ENCODE assay signal across 13 cellular contexts in the genomic region with DNA sequence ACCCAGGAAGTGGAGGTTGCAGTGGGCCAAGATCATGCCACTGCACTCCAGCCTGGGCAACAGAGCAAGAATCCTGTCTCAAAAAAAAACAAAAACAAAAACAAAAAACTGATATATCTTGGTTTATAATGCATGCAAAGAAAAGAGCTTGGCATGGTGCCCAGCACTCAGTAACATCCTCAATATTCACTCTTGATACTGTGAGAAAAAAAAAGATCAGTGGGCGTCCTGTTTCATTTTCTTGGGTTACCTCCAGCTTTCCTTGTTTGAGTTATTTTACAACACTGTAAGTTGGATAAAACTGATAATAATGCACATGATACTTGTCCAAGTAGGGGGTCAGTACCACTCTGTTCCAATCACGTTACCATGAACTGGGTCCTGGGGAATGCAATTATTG. TPM values are rescaled to one million over a fixed set of nuclear protein-coding genes. Genes with fewer than 3 reads are reported as not detected.
DNase-seq lines count a peak whose midpoint lies in the region; ATAC-seq, FAIRE-seq and TF ChIP-seq lines count a peak whose summit lies in the region.
"Had no signal": no experiment of that assay in that cellular context is flagged by ENCODE, and none has a peak within 500 bp of the region (broad histone marks: within the 10 kb centered on the region; RNA-seq: fewer than 3 reads in every experiment).

No MANE protein-coding gene starts in this region.

- TF ChIP-seq EP300 in SK-N-SH (IDR thresholded peaks at IDR 0.05; ENCODE audit: borderline replicate concordance in 1 of 2, low read depth in 1 of 2, low read length in 1 of 2), result no peak
- no peak for TF ChIP-seq EP300 in K562 (IDR thresholded peaks at IDR 0.05; ENCODE audit: low read length)

- H3K4ac ChIP-seq in neuronal stem cell (ENCODE audit: low read length), result no peak overlapping the region

- H3K18ac ChIP-seq in neuronal stem cell (ENCODE audit: low read length), result no peak overlapping the region

- no peaks in the 10 kb centered on the region for H3F3A ChIP-seq in SK-N-SH (replicated peaks; ENCODE audit: insufficient read depth)

- H4K8ac ChIP-seq in neuronal stem cell (ENCODE audit: low read depth, low read length), result no peak overlapping the region

- no peak overlapping the region for H2BK5ac ChIP-seq in neuronal stem cell (ENCODE audit: low read length)

- H3K9me1 ChIP-seq in K562 (ENCODE audit: control insufficient read depth, insufficient read depth, low read length), result no peaks in the 10 kb centered on the region

- H3K9ac ChIP-seq in SK-N-SH (no peak overlapping the region), K562 (ENCODE audit: insufficient read depth in 1 of 2, low read depth in 2 of 2, low read length in 2 of 2) (peak overlapping the region in 1 of 2 experiments; percentile 9; a peak in 1 of 4 replicates), neuronal stem cell (ENCODE audit: low read depth, low read length, poor library complexity) (no peak overlapping the region)

- CTCF ChIA-PET in SK-N-SH (lab: Yijun Ruan, JAX) (interaction anchor here (0.6 to 7.1 kb wide), 33 partner anchors 8 to 264 kb away, joined by 3 to 73 read pairs (median 6); a partner anchor contains a TSS), K562 (lab: Yijun Ruan, JAX; ENCODE audit: low intra/inter-chr PET ratio) (interaction anchor here (1.1 to 2.1 kb wide), 3 partner anchors 65 to 196 kb away, joined by 4 to 15 read pairs (median 14); no protein-coding TSS in a partner anchor)

- no peak for FAIRE-seq in K562 (lab: Jason Lieb, UNC)
- FAIRE-seq: D721Med, HTR-8/SVneo had no signal

- no peak overlapping the region for H3K27ac ChIP-seq in SK-N-SH (ENCODE audit: low read depth in 2 of 2, low read length in 1 of 2)
- no peak overlapping the region for H3K27ac ChIP-seq in K562 (ENCODE audit: extremely low read depth, low read depth, low read length)
- H3K27ac ChIP-seq in neuronal stem cell (replicated peaks; ENCODE audit: low read length), result no peak overlapping the region
- no peak overlapping the region for H3K27ac ChIP-seq in ascending aorta

- H2BK120ac ChIP-seq in neuronal stem cell (ENCODE audit: low read depth, low read length), result no peak overlapping the region

- TF ChIP-seq RAD21 in SK-N-SH (IDR thresholded peaks at IDR 0.05; ENCODE audit: low read length) (no peak), K562 (CRISPR knock-in tag; conservative IDR thresholded peaks at IDR 0.05 in 1 of 2, IDR thresholded peaks at IDR 0.05 in 1 of 2) (no peak)

- H3K36me3 ChIP-seq in SK-N-SH (replicated peaks in 1 of 2; ENCODE audit: control insufficient read depth in 1 of 2, insufficient read depth in 2 of 2, low read length in 1 of 2) (no peaks in the 10 kb centered on the region), K562 (ENCODE audit: control insufficient read depth, insufficient read depth, low read length) (no peaks in the 10 kb centered on the region), neuronal stem cell (replicated peaks in 1 of 2; ENCODE audit: control insufficient read depth in 2 of 2, insufficient read depth in 2 of 2, low read length in 2 of 2) (no peaks in the 10 kb centered on the region), ascending aorta (peaks cover 3% of the 10 kb centered on the region in 2 donors)

- in situ Hi-C loops in K562 (cut with MboI), result loop anchor here (5.0 kb wide), 2 partner anchors 66 to 196 kb away; no protein-coding TSS in a partner anchor

- no peak overlapping the region for H2AK5ac ChIP-seq in neuronal stem cell (ENCODE audit: low read depth, low read length)

- no peaks in the 10 kb centered on the region for H3K9me2 ChIP-seq in SK-N-SH

- H2AFZ ChIP-seq in SK-N-SH (ENCODE audit: low read depth) (peak overlapping the region; percentile 70; the same call in 1 of the 2 replicates), K562 (ENCODE audit: low read depth, low read length) (no peak overlapping the region), neuronal stem cell (ENCODE audit: low read length) (peak overlapping the region; percentile 85)

- H3K79me2 ChIP-seq in SK-N-SH (ENCODE audit: insufficient read depth) (no peaks in the 10 kb centered on the region), K562 (ENCODE audit: control insufficient read depth, insufficient read depth, low read length) (no peaks in the 10 kb centered on the region)

- H3K23ac ChIP-seq in neuronal stem cell (ENCODE audit: low read depth, low read length, poor library complexity), result no peak overlapping the region

- no peak overlapping the region for H2BK15ac ChIP-seq in neuronal stem cell (ENCODE audit: low read length)

- POLR2A ChIA-PET in SK-N-SH (lab: Yijun Ruan, JAX), result interaction anchor here (0.7 kb wide), 1 partner anchor 46 kb away, joined by 4 read pairs; no protein-coding TSS in a partner anchor
- POLR2A ChIA-PET in K562 (lab: Yijun Ruan, JAX), result interaction anchor here (0.6 to 0.9 kb wide), 3 partner anchors 16 to 226 kb away, joined by 3 read pairs; a partner anchor contains a TSS

- no peaks in the 10 kb centered on the region for H3K79me1 ChIP-seq in neuronal stem cell (ENCODE audit: low read depth, low read length)

- H3K9me3 ChIP-seq in SK-N-SH, result no peaks in the 10 kb centered on the region
- H3K9me3 ChIP-seq in K562 (replicated peaks; ENCODE audit: control insufficient read depth, insufficient read depth, low read depth, low read length), result no peaks in the 10 kb centered on the region
- H3K9me3 ChIP-seq in neuronal stem cell (replicated peaks in 1 of 2; ENCODE audit: control insufficient read depth in 2 of 2, insufficient read depth in 1 of 2, low read depth in 1 of 2, low read length in 2 of 2), result no peaks in the 10 kb centered on the region
- H3K9me3 ChIP-seq in ascending aorta, result no peaks in the 10 kb centered on the region

- H3K4me3 ChIP-seq in SK-N-SH (ENCODE audit: low read depth in 2 of 2, low read length in 1 of 2) (no peak overlapping the region), K562 (no peak overlapping the region), neuronal stem cell (ENCODE audit: low read length in 2 of 2) (no peak overlapping the region), ascending aorta (no peak overlapping the region)

- no peak overlapping the region for H4K91ac ChIP-seq in neuronal stem cell (ENCODE audit: low read depth, low read length, poor library complexity)

- 89% methylated on average over 2 of the region's 2 CpGs for WGBS in SK-N-SH (ENCODE audit: low lambda C conversion rate)
- WGBS in K562 (ENCODE audit: insufficient coverage, low coverage, missing lambda C conversion rate), result 44% methylated on average over 2 of the region's 2 CpGs
- no CpG with 5 or more reads among the region's 2 CpGs for WGBS in neuronal stem cell (ENCODE audit: extremely low coverage in 2 of 2, insufficient read length in 2 of 2, insufficient replicate concordance in 1 of 2), 2 donors

- H3K4me2 ChIP-seq in SK-N-SH (no peak overlapping the region), K562 (ENCODE audit: insufficient read depth, low read length) (no peak overlapping the region), neuronal stem cell (ENCODE audit: insufficient read depth, low read length, poor library complexity, severe bottlenecking) (no peak overlapping the region)

- no peak for ATAC-seq in SK-N-SH treated with all-trans-retinoic acid at 6 μM for 48 hours
- ATAC-seq in K562, result no peak
- no peak for ATAC-seq in GM19452 (IDR thresholded peaks at IDR 0.05; ENCODE audit: unreplicated experiment)

- TF ChIP-seq POLR2A in K562 (conservative IDR thresholded peaks at IDR 0.05), result no peak

- no peaks in the 10 kb centered on the region for H4K20me1 ChIP-seq in SK-N-SH (ENCODE audit: insufficient read depth)
- H4K20me1 ChIP-seq in K562 (replicated peaks; ENCODE audit: control insufficient read depth, insufficient read depth, low read length), result no peaks in the 10 kb centered on the region

- no peaks in the 10 kb centered on the region for H3K27me3 ChIP-seq in SK-N-SH (ENCODE audit: insufficient read depth)
- H3K27me3 ChIP-seq in K562 (ENCODE audit: control insufficient read depth in 2 of 2, insufficient read depth in 2 of 2, low read length in 2 of 2), result no peaks in the 10 kb centered on the region; a peak in 1 of 5 replicates
- no peaks in the 10 kb centered on the region for H3K27me3 ChIP-seq in neuronal stem cell (ENCODE audit: control insufficient read depth in 3 of 3, insufficient read depth in 3 of 3, low read depth in 1 of 3, low read length in 3 of 3)
- no peaks in the 10 kb centered on the region for H3K27me3 ChIP-seq in ascending aorta

- no TSS peak for BruUV-seq in K562 (replicated peaks; lab: Mats Ljungman, UMichigan)

- TF ChIP-seq CTCF in SK-N-SH (IDR thresholded peaks at IDR 0.05) (no peak), K562 (IDR thresholded peaks at IDR 0.05 in 2 of 3, conservative IDR thresholded peaks at IDR 0.05 in 1 of 3; ENCODE audit: insufficient read depth in 2 of 3, low read depth in 1 of 3, low read length in 3 of 3) (no peak), ascending aorta (IDR thresholded peaks at IDR 0.05) (no peak)

- H3K14ac ChIP-seq in neuronal stem cell (ENCODE audit: low read length), result no peak overlapping the region

- DNase-seq in SK-N-SH, result no peak
- peak; percentile 35 for DNase-seq in NAMALWA (ENCODE audit: low spot score)
- DNase-seq in K562 (ENCODE audit: extremely low read depth in 1 of 4, low spot score in 3 of 4), result no peak
- DNase-seq in neuronal stem cell (ENCODE audit: low spot score), result no peak
- DNase-seq in activated CD8-positive, alpha-beta memory T cell treated with anti-CD3 and anti-CD28 coated beads, Interleukin-2, amount 50 U/mL, for 4 hours, result no peak
- DNase-seq in ascending aorta (ENCODE audit: low spot score in 2 of 2), result no peak
- DNase-seq: GOT3 had no signal

- intact Hi-C loops in K562 (cut with micrococcal nuclease), result loop anchor here (1.0 kb wide), 2 partner anchors 65 to 195 kb away; no protein-coding TSS in a partner anchor
- intact Hi-C loops in ascending aorta (cut with DNase I), result loop anchor here (1.0 kb wide), 2 partner anchors 65 to 76 kb away; no protein-coding TSS in a partner anchor

- H3K4me1 ChIP-seq in SK-N-SH (ENCODE audit: control insufficient read depth in 1 of 2, insufficient read depth in 2 of 2, low read depth in 1 of 2, low read length in 1 of 2), result no peaks in the 10 kb centered on the region; a peak in 1 of 4 replicates
- H3K4me1 ChIP-seq in K562 (replicated peaks in 1 of 2; ENCODE audit: control insufficient read depth in 2 of 2, insufficient read depth in 2 of 2, low read length in 2 of 2), result peaks cover 4 to 10% of the 10 kb centered on the region in 2 experiments; a peak in 4 of 5 replicates
- no peaks in the 10 kb centered on the region for H3K4me1 ChIP-seq in neuronal stem cell (ENCODE audit: control insufficient read depth in 2 of 2, insufficient read depth in 1 of 2, low read depth in 1 of 2, low read length in 2 of 2)
- peaks cover 0 to 7% of the 10 kb centered on the region in 2 donors for H3K4me1 ChIP-seq in ascending aorta

- H2BK12ac ChIP-seq in neuronal stem cell (ENCODE audit: low read length), result no peak overlapping the region

RNA-seq across cellular contexts. Expression of a gene that starts 7.8 kb away (rescaled TPM):
- polyA plus RNA-seq in SK-N-SH (2012; rRNA removed), result 0.19 TPM in 1 of 2 replicates, not detected in the other
- not detected in 2 replicates for polyA plus RNA-seq in SK-N-SH (2012; cell fraction: cytosol; rRNA removed)
- polyA plus RNA-seq in SK-N-SH (2012; cell fraction: nucleus; rRNA removed), result 0.26 and 0.49 TPM in 2 replicates
- 1.0 and 4.9 TPM in 2 replicates for total RNA-seq in K562 (2011; cell fraction: chromatin; rRNA removed; ENCODE audit: low replicate concordance)
- total RNA-seq in K562 (2011; cell fraction: nucleolus; rRNA removed), result 1.0 and 1.3 TPM in 2 replicates
- 1.4 and 1.8 TPM in 2 replicates for total RNA-seq in K562 (2011; cell fraction: nucleoplasm; rRNA removed)
- 0.49 and 1.3 TPM in 2 replicates for total RNA-seq in K562 (2014; rRNA removed)
- total RNA-seq in K562 (2014; rRNA removed; fragmentation: Illumina TruSeq; extraction: Trizol), result 0.45 and 0.69 TPM in 2 replicates
- 0.36 and 0.79 TPM in 2 replicates for total RNA-seq in K562 (2015; rRNA removed; fragmentation: Illumina TruSeq; extraction: Trizol)
- total RNA-seq in K562 (2021), result 0.58 and 0.66 TPM in 2 replicates
- 1.2 and 2.1 TPM in 2 replicates for polyA plus RNA-seq in K562 (2011; rRNA removed)
- 2.2 and 2.5 TPM in 2 replicates for polyA plus RNA-seq in K562 (2011; cell fraction: cytosol; rRNA removed)
- polyA plus RNA-seq in K562 (2011; cell fraction: nucleus; rRNA removed), result 3.7 and 4.1 TPM in 2 replicates
- 0.87 and 1.2 TPM in 2 replicates for polyA plus RNA-seq in K562 (2012)
- polyA plus RNA-seq in K562 (2014; fragmentation: Illumina TruSeq; extraction: Trizol), result 0.80 and 1.0 TPM in 2 replicates
- polyA plus RNA-seq in K562 (2014; fragmentation: Nextera tagmentation; extraction: Ambion mirVana), result 1 to 10 TPM in 1 of 2 experiments, under 1 TPM in 1; 0.80 to 1.0 TPM
- 0.32 and 0.91 TPM in 2 replicates for polyA plus RNA-seq in K562 (2014; rRNA removed)
- polyA minus RNA-seq in K562 (2011; rRNA and poly(A)+ RNA removed), result 0.48 and 2.0 TPM in 2 replicates
- polyA minus RNA-seq in K562 (2011; cell fraction: cytosol; rRNA and poly(A)+ RNA removed), result not detected in 2 replicates
- 0.54 and 1.1 TPM in 2 replicates for polyA minus RNA-seq in K562 (2011; cell fraction: nucleus; rRNA and poly(A)+ RNA removed)
- 13.0 TPM for polyA plus RNA-seq in neuronal stem cell (2013, experiment 1 of 2)
- 12.5 TPM for polyA plus RNA-seq in neuronal stem cell (2013, experiment 2 of 2)
- total RNA-seq in ascending aorta, result 46.1 TPM
- total RNA-seq: A172 had no signal
- polyA plus RNA-seq: CD4-positive, alpha-beta memory T cell had no signal

RNA-seq across cellular contexts. Expression of a gene that starts 18.8 kb away (rescaled TPM):
- 23.1 and 31.7 TPM in 2 replicates for polyA plus RNA-seq in SK-N-SH (2012; rRNA removed)
- 15.8 and 23.1 TPM in 2 replicates for polyA plus RNA-seq in SK-N-SH (2012; cell fraction: cytosol; rRNA removed)
- 12.1 and 15.0 TPM in 2 replicates for polyA plus RNA-seq in SK-N-SH (2012; cell fraction: nucleus; rRNA removed)
- 13.9 and 44.2 TPM in 2 replicates for total RNA-seq in K562 (2011; cell fraction: chromatin; rRNA removed; ENCODE audit: low replicate concordance)
- total RNA-seq in K562 (2011; cell fraction: nucleolus; rRNA removed), result 48.2 and 55.4 TPM in 2 replicates
- total RNA-seq in K562 (2011; cell fraction: nucleoplasm; rRNA removed), result 27.6 and 38.4 TPM in 2 replicates
- 11.7 and 18.4 TPM in 2 replicates for total RNA-seq in K562 (2014; rRNA removed)
- 7.5 and 8.4 TPM in 2 replicates for total RNA-seq in K562 (2014; rRNA removed; fragmentation: Illumina TruSeq; extraction: Trizol)
- total RNA-seq in K562 (2015; rRNA removed; fragmentation: Illumina TruSeq; extraction: Trizol), result 13.7 and 14.0 TPM in 2 replicates
- total RNA-seq in K562 (2021), result 14.2 and 14.7 TPM in 2 replicates
- 10.8 and 13.0 TPM in 2 replicates for polyA plus RNA-seq in K562 (2011; rRNA removed)
- polyA plus RNA-seq in K562 (2011; cell fraction: cytosol; rRNA removed), result 15.7 and 32.2 TPM in 2 replicates
- polyA plus RNA-seq in K562 (2011; cell fraction: nucleus; rRNA removed), result 9.0 and 11.9 TPM in 2 replicates
- 9.5 and 16.7 TPM in 2 replicates for polyA plus RNA-seq in K562 (2012)
- 14.0 and 15.0 TPM in 2 replicates for polyA plus RNA-seq in K562 (2014; fragmentation: Illumina TruSeq; extraction: Trizol)
- 1 to 10 TPM; 2.6 to 3.7 TPM for polyA plus RNA-seq in K562 (2014; fragmentation: Nextera tagmentation; extraction: Ambion mirVana)
- 10.6 and 11.1 TPM in 2 replicates for polyA plus RNA-seq in K562 (2014; rRNA removed)
- polyA minus RNA-seq in K562 (2011; rRNA and poly(A)+ RNA removed), result 16.4 and 25.9 TPM in 2 replicates
- polyA minus RNA-seq in K562 (2011; cell fraction: cytosol; rRNA and poly(A)+ RNA removed), result 6.7 and 11.4 TPM in 2 replicates
- 16.6 and 23.7 TPM in 2 replicates for polyA minus RNA-seq in K562 (2011; cell fraction: nucleus; rRNA and poly(A)+ RNA removed)
- 10.1 TPM for polyA plus RNA-seq in neuronal stem cell (2013, experiment 1 of 2)
- polyA plus RNA-seq in neuronal stem cell (2013, experiment 2 of 2), result 9.7 TPM
- 5.0 TPM for total RNA-seq in ascending aorta

RNA-seq across cellular contexts. Expression of a gene that starts 18.9 kb away (rescaled TPM):
- 41.5 and 49.5 TPM in 2 replicates for polyA plus RNA-seq in SK-N-SH (2012; rRNA removed)
- 19.7 and 29.6 TPM in 2 replicates for polyA plus RNA-seq in SK-N-SH (2012; cell fraction: cytosol; rRNA removed)
- 74.3 and 77.1 TPM in 2 replicates for polyA plus RNA-seq in SK-N-SH (2012; cell fraction: nucleus; rRNA removed)
- total RNA-seq in K562 (2011; cell fraction: chromatin; rRNA removed; ENCODE audit: low replicate concordance), result 545 and 736 TPM in 2 replicates
- total RNA-seq in K562 (2011; cell fraction: nucleolus; rRNA removed), result 287 and 308 TPM in 2 replicates
- total RNA-seq in K562 (2011; cell fraction: nucleoplasm; rRNA removed), result 273 and 303 TPM in 2 replicates
- total RNA-seq in K562 (2014; rRNA removed), result 64.3 and 92.3 TPM in 2 replicates
- 66.6 and 84.5 TPM in 2 replicates for total RNA-seq in K562 (2014; rRNA removed; fragmentation: Illumina TruSeq; extraction: Trizol)
- 69.9 and 70.6 TPM in 2 replicates for total RNA-seq in K562 (2015; rRNA removed; fragmentation: Illumina TruSeq; extraction: Trizol)
- total RNA-seq in K562 (2021), result 123 and 135 TPM in 2 replicates
- polyA plus RNA-seq in K562 (2011; rRNA removed), result 71.2 and 106 TPM in 2 replicates
- 109 and 123 TPM in 2 replicates for polyA plus RNA-seq in K562 (2011; cell fraction: cytosol; rRNA removed)
- 185 and 200 TPM in 2 replicates for polyA plus RNA-seq in K562 (2011; cell fraction: nucleus; rRNA removed)
- polyA plus RNA-seq in K562 (2012), result 61.5 and 77.1 TPM in 2 replicates
- polyA plus RNA-seq in K562 (2014; fragmentation: Illumina TruSeq; extraction: Trizol), result 107 and 110 TPM in 2 replicates
- polyA plus RNA-seq in K562 (2014; fragmentation: Nextera tagmentation; extraction: Ambion mirVana), result 10 to 100 TPM; 11.7 to 17.9 TPM
- polyA plus RNA-seq in K562 (2014; rRNA removed), result 64.7 and 70.6 TPM in 2 replicates
- 241 and 300 TPM in 2 replicates for polyA minus RNA-seq in K562 (2011; rRNA and poly(A)+ RNA removed)
- 193 and 215 TPM in 2 replicates for polyA minus RNA-seq in K562 (2011; cell fraction: cytosol; rRNA and poly(A)+ RNA removed)
- polyA minus RNA-seq in K562 (2011; cell fraction: nucleus; rRNA and poly(A)+ RNA removed), result 102 and 146 TPM in 2 replicates
- polyA plus RNA-seq in neuronal stem cell (2013, experiment 1 of 2), result 25.1 TPM
- polyA plus RNA-seq in neuronal stem cell (2013, experiment 2 of 2), result 24.6 TPM
- 45.0 TPM for total RNA-seq in ascending aorta

RNA-seq across cellular contexts. Expression of a gene that starts 46.7 kb away (rescaled TPM):
- 28.6 and 30.4 TPM in 2 replicates for polyA plus RNA-seq in SK-N-SH (2012; rRNA removed)
- polyA plus RNA-seq in SK-N-SH (2012; cell fraction: cytosol; rRNA removed), result 17.5 and 25.6 TPM in 2 replicates
- polyA plus RNA-seq in SK-N-SH (2012; cell fraction: nucleus; rRNA removed), result 20.1 and 21.2 TPM in 2 replicates
- 23.0 and 71.8 TPM in 2 replicates for total RNA-seq in K562 (2011; cell fraction: chromatin; rRNA removed; ENCODE audit: low replicate concordance)
- total RNA-seq in K562 (2011; cell fraction: nucleolus; rRNA removed), result 46.7 and 55.7 TPM in 2 replicates
- total RNA-seq in K562 (2011; cell fraction: nucleoplasm; rRNA removed), result 50.5 and 51.6 TPM in 2 replicates
- total RNA-seq in K562 (2014; rRNA removed), result 15.3 and 17.2 TPM in 2 replicates
- 5.5 and 6.4 TPM in 2 replicates for total RNA-seq in K562 (2014; rRNA removed; fragmentation: Illumina TruSeq; extraction: Trizol)
- total RNA-seq in K562 (2015; rRNA removed; fragmentation: Illumina TruSeq; extraction: Trizol), result 8.4 TPM in 2 replicates
- total RNA-seq in K562 (2021), result 23.5 and 24.7 TPM in 2 replicates
- 8.9 and 11.5 TPM in 2 replicates for polyA plus RNA-seq in K562 (2011; rRNA removed)
- polyA plus RNA-seq in K562 (2011; cell fraction: cytosol; rRNA removed), result 12.9 and 17.9 TPM in 2 replicates
- 10.0 and 13.2 TPM in 2 replicates for polyA plus RNA-seq in K562 (2011; cell fraction: nucleus; rRNA removed)
- polyA plus RNA-seq in K562 (2012), result 14.0 and 15.6 TPM in 2 replicates
- polyA plus RNA-seq in K562 (2014; fragmentation: Illumina TruSeq; extraction: Trizol), result 14.0 and 19.8 TPM in 2 replicates
- 1 to 10 TPM; 2.9 to 3.5 TPM for polyA plus RNA-seq in K562 (2014; fragmentation: Nextera tagmentation; extraction: Ambion mirVana)
- polyA plus RNA-seq in K562 (2014; rRNA removed), result 13.4 and 15.4 TPM in 2 replicates
- 13.2 and 19.4 TPM in 2 replicates for polyA minus RNA-seq in K562 (2011; rRNA and poly(A)+ RNA removed)
- polyA minus RNA-seq in K562 (2011; cell fraction: cytosol; rRNA and poly(A)+ RNA removed), result 13.9 and 15.2 TPM in 2 replicates
- polyA minus RNA-seq in K562 (2011; cell fraction: nucleus; rRNA and poly(A)+ RNA removed), result 7.0 and 8.6 TPM in 2 replicates
- 28.5 TPM for polyA plus RNA-seq in neuronal stem cell (2013, experiment 1 of 2)
- polyA plus RNA-seq in neuronal stem cell (2013, experiment 2 of 2), result 29.6 TPM
- total RNA-seq in ascending aorta, result 227 TPM

RNA-seq across cellular contexts. Expression of a gene that starts 46.9 kb away (rescaled TPM):
- 9.4 and 13.3 TPM in 2 replicates for polyA plus RNA-seq in SK-N-SH (2012; rRNA removed)
- 5.8 and 7.4 TPM in 2 replicates for polyA plus RNA-seq in SK-N-SH (2012; cell fraction: cytosol; rRNA removed)
- 44.4 and 51.5 TPM in 2 replicates for polyA plus RNA-seq in SK-N-SH (2012; cell fraction: nucleus; rRNA removed)
- 34.0 and 59.4 TPM in 2 replicates for total RNA-seq in K562 (2011; cell fraction: chromatin; rRNA removed; ENCODE audit: low replicate concordance)
- total RNA-seq in K562 (2011; cell fraction: nucleolus; rRNA removed), result 26.8 and 33.7 TPM in 2 replicates
- 23.8 and 32.1 TPM in 2 replicates for total RNA-seq in K562 (2011; cell fraction: nucleoplasm; rRNA removed)
- 11.1 and 16.0 TPM in 2 replicates for total RNA-seq in K562 (2014; rRNA removed)
- 6.5 and 8.8 TPM in 2 replicates for total RNA-seq in K562 (2014; rRNA removed; fragmentation: Illumina TruSeq; extraction: Trizol)
- 8.5 and 9.2 TPM in 2 replicates for total RNA-seq in K562 (2015; rRNA removed; fragmentation: Illumina TruSeq; extraction: Trizol)
- total RNA-seq in K562 (2021), result 11.7 and 14.7 TPM in 2 replicates
- polyA plus RNA-seq in K562 (2011; rRNA removed), result 16.1 and 20.2 TPM in 2 replicates
- 21.7 and 22.5 TPM in 2 replicates for polyA plus RNA-seq in K562 (2011; cell fraction: cytosol; rRNA removed)
- polyA plus RNA-seq in K562 (2011; cell fraction: nucleus; rRNA removed), result 41.4 and 54.7 TPM in 2 replicates
- 9.8 and 19.5 TPM in 2 replicates for polyA plus RNA-seq in K562 (2012)
- 13.4 and 14.8 TPM in 2 replicates for polyA plus RNA-seq in K562 (2014; fragmentation: Illumina TruSeq; extraction: Trizol)
- 10 to 100 TPM in 1 of 2 experiments, 1 to 10 TPM in 1; 6.4 to 11.0 TPM for polyA plus RNA-seq in K562 (2014; fragmentation: Nextera tagmentation; extraction: Ambion mirVana)
- 16.8 and 21.8 TPM in 2 replicates for polyA plus RNA-seq in K562 (2014; rRNA removed)
- 6.0 and 7.0 TPM in 2 replicates for polyA minus RNA-seq in K562 (2011; rRNA and poly(A)+ RNA removed)
- polyA minus RNA-seq in K562 (2011; cell fraction: cytosol; rRNA and poly(A)+ RNA removed), result 5.9 and 6.1 TPM in 2 replicates
- polyA minus RNA-seq in K562 (2011; cell fraction: nucleus; rRNA and poly(A)+ RNA removed), result 6.3 and 7.3 TPM in 2 replicates
- 19.9 TPM for polyA plus RNA-seq in neuronal stem cell (2013, experiment 1 of 2)
- 19.3 TPM for polyA plus RNA-seq in neuronal stem cell (2013, experiment 2 of 2)
- 4.9 TPM for total RNA-seq in ascending aorta
